Comparison of ENCODE assay signal across 8 cellular contexts in genomic region chr7:102991540-102992214, GRCh38.
A peak's percentile ranks its signal among the peaks of the same experiment; 100 is the strongest.
DNase-seq lines count a peak whose midpoint lies in the region; ATAC-seq and TF ChIP-seq lines count a peak whose summit lies in the region.

No MANE protein-coding gene starts in this region.

- H3K27ac ChIP-seq in AG04450 (ENCODE audit: low read depth, low read length) (peak overlapping the region; percentile 77), HEK293 (ENCODE audit: extremely low read depth, low read depth, low read length) (peak overlapping the region; percentile 27; the same call in 1 of the 2 replicates)

- peaks cover 15% of the 10 kb centered on the region for H3K4me1 ChIP-seq in HEK293 (ENCODE audit: control insufficient read depth, insufficient read depth, low read length)

- H3K4me3 ChIP-seq in AG04450 (ENCODE audit: low read depth, low read length) (no peak overlapping the region), HEK293 (ENCODE audit: low read depth, low read length) (no peak overlapping the region)

- peak; percentile 88 for DNase-seq in AG04450 (ENCODE audit: low read depth, low spot score)
- DNase-seq in SW480 (ENCODE audit: low spot score) = peak; percentile 94
- DNase-seq in iris pigment epithelial cell (ENCODE audit: low read depth) = peak; percentile 98
- no peak for DNase-seq in T-helper 17 cell
- no peak for DNase-seq in SKM-1 (lab: John Stamatoyannopoulos, UW; ENCODE audit: unreplicated experiment)

- H3K27me3 ChIP-seq in AG04450 (ENCODE audit: control insufficient read depth, insufficient read depth, low read length) = no peaks in the 10 kb centered on the region

- H3K27ac Mint-ChIP-seq in T-helper 17 cell = no peak overlapping the region

- H3K4me1 Mint-ChIP-seq in T-helper 17 cell = no peaks in the 10 kb centered on the region

- POLR2A ChIA-PET in AG04450 (lab: Yijun Ruan, JAX) (interaction anchor here (1.0 kb wide), 1 partner anchor 83 kb away, joined by 3 read pairs; the partner anchor contains the start of genes ARMC10 and FBXL13), HEK293 (lab: Yijun Ruan, JAX) (no interaction called here)

- CTCF ChIA-PET in AG04450 (lab: Charles Lee) (no interaction called here), HEK293 (lab: Yijun Ruan, JAX) (interaction anchor here (0.5 kb wide), 1 partner anchor 69 kb away, joined by 3 read pairs; no protein-coding TSS in a partner anchor)

- H3K4me3 Mint-ChIP-seq in T-helper 17 cell = no peak overlapping the region

- ATAC-seq in T-helper 17 cell = no peak
- ATAC-seq in GM21526 (IDR thresholded peaks at IDR 0.05; ENCODE audit: low FRiP score, unreplicated experiment) = no peak
- no peak for ATAC-seq in HG02840 (IDR thresholded peaks at IDR 0.05; ENCODE audit: low FRiP score, unreplicated experiment)

- H3K36me3 ChIP-seq in HEK293 (ENCODE audit: control insufficient read depth in 2 of 2, insufficient read depth in 1 of 2, low read length in 2 of 2) = no peaks in the 10 kb centered on the region

- no peaks in the 10 kb centered on the region for H3K36me3 Mint-ChIP-seq in T-helper 17 cell (ENCODE audit: low read depth)

- no peak for TF ChIP-seq CTCF in AG04450 (IDR thresholded peaks at IDR 0.05; ENCODE audit: low read depth, low read length)
- no peak for TF ChIP-seq CTCF in HEK293 (tag by site-specific recombination; IDR thresholded peaks at IDR 0.05)

- no peaks in the 10 kb centered on the region for H3K27me3 Mint-ChIP-seq in T-helper 17 cell

- H3K9me3 ChIP-seq in AG04450 (ENCODE audit: control insufficient read depth, insufficient read depth, low read length) (no peaks in the 10 kb centered on the region; the same call in 1 of the 2 replicates), HEK293 (ENCODE audit: control insufficient read depth, insufficient read depth, low read depth, low read length) (no peaks in the 10 kb centered on the region), T-helper 17 cell (ENCODE audit: control insufficient read depth, low read length, poor library complexity, severe bottlenecking) (no peaks in the 10 kb centered on the region)

TF ChIP-seq in HEK293, 187 proteins besides CTCF, POLR2A, EP300 and RAD21 (continues in another document):
- TF ChIP-seq GLIS2 (tag by site-specific recombination; IDR thresholded peaks at IDR 0.05) = no peak
- TF ChIP-seq, protein P1, sequence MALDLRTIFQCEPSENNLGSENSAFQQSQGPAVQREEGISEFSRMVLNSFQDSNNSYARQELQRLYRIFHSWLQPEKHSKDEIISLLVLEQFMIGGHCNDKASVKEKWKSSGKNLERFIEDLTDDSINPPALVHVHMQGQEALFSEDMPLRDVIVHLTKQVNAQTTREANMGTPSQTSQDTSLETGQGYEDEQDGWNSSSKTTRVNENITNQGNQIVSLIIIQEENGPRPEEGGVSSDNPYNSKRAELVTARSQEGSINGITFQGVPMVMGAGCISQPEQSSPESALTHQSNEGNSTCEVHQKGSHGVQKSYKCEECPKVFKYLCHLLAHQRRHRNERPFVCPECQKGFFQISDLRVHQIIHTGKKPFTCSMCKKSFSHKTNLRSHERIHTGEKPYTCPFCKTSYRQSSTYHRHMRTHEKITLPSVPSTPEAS (tag by site-specific recombination; IDR thresholded peaks at IDR 0.05) = no peak
- TF ChIP-seq ZNF654 (tag by site-specific recombination; IDR thresholded peaks at IDR 0.05; ENCODE audit: low read depth) = no peak
- no peak for TF ChIP-seq ZNF274 (IDR thresholded peaks at IDR 0.05; ENCODE audit: low read length)
- no peak for TF ChIP-seq ZNF274 (tag by site-specific recombination; IDR thresholded peaks at IDR 0.05; ENCODE audit: borderline replicate concordance)
- TF ChIP-seq ZNF664 (tag by site-specific recombination; IDR thresholded peaks at IDR 0.05) = no peak
- TF ChIP-seq ZNF560 (tag by site-specific recombination; IDR thresholded peaks at IDR 0.05; ENCODE audit: borderline replicate concordance) = no peak
- TF ChIP-seq MYNN (tag by site-specific recombination; IDR thresholded peaks at IDR 0.05; ENCODE audit: borderline replicate concordance) = no peak
- TF ChIP-seq ZNF214 (tag by site-specific recombination; IDR thresholded peaks at IDR 0.05; ENCODE audit: borderline replicate concordance) = no peak
- no peak for TF ChIP-seq ZNF670 (tag by site-specific recombination; IDR thresholded peaks at IDR 0.05; ENCODE audit: low read depth)
- TF ChIP-seq ZNF391 (tag by site-specific recombination; IDR thresholded peaks at IDR 0.05; ENCODE audit: borderline replicate concordance, low read depth) = peak; percentile 88
- no peak for TF ChIP-seq ZNF132 (tag by site-specific recombination; IDR thresholded peaks at IDR 0.05; ENCODE audit: borderline replicate concordance)
- peak; percentile 36; the same call in 1 of the 2 replicates for TF ChIP-seq ZNF155 (tag by site-specific recombination; IDR thresholded peaks at IDR 0.05)
- no peak for TF ChIP-seq ZNF529 (tag by site-specific recombination; IDR thresholded peaks at IDR 0.05; ENCODE audit: insufficient replicate concordance)
- TF ChIP-seq ZNF404 (tag by site-specific recombination; IDR thresholded peaks at IDR 0.05) = no peak
- TF ChIP-seq ZNF114 (tag by site-specific recombination; IDR thresholded peaks at IDR 0.05) = no peak
- no peak for TF ChIP-seq ZNF776 (tag by site-specific recombination; IDR thresholded peaks at IDR 0.05; ENCODE audit: borderline replicate concordance)
- TF ChIP-seq ZSCAN23 (tag by site-specific recombination; IDR thresholded peaks at IDR 0.05) = 0 out of 2 replicates have a peak, but pooled peaks have one; percentile 77
- TF ChIP-seq ZBTB10 (tag by site-specific recombination; IDR thresholded peaks at IDR 0.05) = no peak
- TF ChIP-seq ZNF362 (tag by site-specific recombination; IDR thresholded peaks at IDR 0.05) = peak; percentile 78
- no peak for TF ChIP-seq ZNF791 (tag by site-specific recombination; IDR thresholded peaks at IDR 0.05)
- TF ChIP-seq ZNF510 (tag by site-specific recombination; IDR thresholded peaks at IDR 0.05; ENCODE audit: insufficient replicate concordance) = no peak
- TF ChIP-seq YY1 (tag by site-specific recombination; IDR thresholded peaks at IDR 0.05) = no peak
- peak; percentile 76 for TF ChIP-seq KLF10 (tag by site-specific recombination; IDR thresholded peaks at IDR 0.05)
- no peak for TF ChIP-seq ZNF473 (tag by site-specific recombination; IDR thresholded peaks at IDR 0.05)
- peak; percentile 89 for TF ChIP-seq TSHZ1 (tag by site-specific recombination; IDR thresholded peaks at IDR 0.05; ENCODE audit: borderline replicate concordance)

Comparison
In these comparisons a context has a peak if more than half of its experiments do, and no peak if none do; other contexts are left out.
1. DNase-seq: peak in AG04450 (single experiment), SW480 (single experiment) and iris pigment epithelial cell (single experiment); none in T-helper 17 cell (0 of 3) and SKM-1 (single experiment).